28 cellular contexts compared by ENCODE assay signal in the genomic region with DNA sequence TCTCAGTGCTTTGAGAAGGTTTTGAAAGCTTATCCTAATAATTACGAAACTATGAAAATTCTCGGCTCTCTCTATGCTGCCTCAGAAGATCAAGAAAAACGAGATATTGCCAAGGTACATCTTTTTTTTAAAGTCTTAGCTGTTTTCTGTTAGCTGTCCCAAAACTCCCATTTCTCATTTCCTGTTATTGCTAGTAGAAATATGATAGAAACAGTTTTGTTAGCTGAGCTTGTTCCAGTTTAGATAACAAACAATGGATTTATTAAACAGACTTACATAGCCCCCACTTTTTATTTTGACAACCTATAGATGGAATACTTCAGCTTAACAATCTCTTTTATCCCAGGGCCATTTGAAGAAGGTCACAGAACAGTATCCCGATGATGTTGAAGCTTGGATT. TPM values are rescaled to one million over a fixed set of nuclear protein-coding genes. Genes with fewer than 3 reads are reported as not detected.
DNase-seq lines count a peak whose midpoint lies in the region; ATAC-seq, FAIRE-seq and TF ChIP-seq lines count a peak whose summit lies in the region.
"Had no signal": no experiment of that assay in that cellular context is flagged by ENCODE, and none has a peak within 500 bp of the region (broad histone marks: within the 10 kb centered on the region; RNA-seq: fewer than 3 reads in every experiment).

No MANE protein-coding gene starts in this region.

- CTCF ChIA-PET in activated B cell treated with CpG ODN at 0.5 μM for 24 hours (lab: Charles Lee), result interaction anchor here (1.2 kb wide), 2 partner anchors 29 to 115 kb away, joined by 3 to 8 read pairs; no protein-coding TSS in a partner anchor

- H3K36me3 Mint-ChIP-seq in activated naive CD4-positive, alpha-beta T cell treated with anti-CD3 and anti-CD28 coated beads, Interleukin-2, amount 50 U/mL, for 24 hours, result peaks cover 26% of the 10 kb centered on the region
- H3K36me3 Mint-ChIP-seq in activated B cell treated with CpG ODN at 0.5 μM for 24 hours (ENCODE audit: low read depth) (peaks cover 31% of the 10 kb centered on the region), memory B cell (peaks cover 31% of the 10 kb centered on the region)

- POLR2A ChIA-PET in activated B cell treated with CpG ODN at 0.5 μM for 24 hours (lab: Charles Lee), result interaction anchor here (0.8 to 3.7 kb wide), 4 partner anchors 13 to 94 kb away, joined by 3 to 23 read pairs (median 3); partner anchors contain the start of genes CTR9, EIF4G2 and ZBED5

- no peak for DNase-seq in activated naive CD4-positive, alpha-beta T cell treated with Interleukin-2 at 50 U/mL for 16 hours
- DNase-seq in GM18507 (ENCODE audit: extremely low spot score, insufficient read length, low read depth) (no peak), activated B cell treated with CpG ODN at 0.5 μM for 24 hours (no peak), memory B cell (ENCODE audit: low spot score in 2 of 2) (no peak), T-helper 2 cell (no peak), NCI-H774 (lab: John Stamatoyannopoulos, UW) (no peak)
- no peak for DNase-seq in activated CD4-positive, alpha-beta T cell treated with anti-CD3 and anti-CD28 coated beads for 1 hour
- DNase-seq: 8988T; CD4-positive, alpha-beta T cell; COR-L47; DMS 273 treated with DMSO at 0.1 percent for 48 hours; DMS79; EL; GDM1; IMR-90; NCI-H1048; NCI-H1417 treated with DMSO at 0.1 percent for 48 hours; NCI-H187; NCI-H2171 treated with DMSO at 0.1 percent for 48 hours; NCI-H345; NCI-H510A treated with DMSO at 0.1 percent for 48 hours; NCI-H748 treated with DMSO at 0.1 percent for 48 hours; PC-9; Right ventricle myocardium superior; RPMI8226 had no signal

- H3K27me3 Mint-ChIP-seq in activated naive CD4-positive, alpha-beta T cell treated with anti-CD3 and anti-CD28 coated beads, Interleukin-2, amount 50 U/mL, for 24 hours, result no peaks in the 10 kb centered on the region
- H3K27me3 Mint-ChIP-seq in activated B cell treated with CpG ODN at 0.5 μM for 24 hours, result no peaks in the 10 kb centered on the region
- H3K27me3 Mint-ChIP-seq in memory B cell, result no peaks in the 10 kb centered on the region
- H3K27me3 Mint-ChIP-seq: CD4-positive, alpha-beta T cell had no signal

- peak; percentile 15 for FAIRE-seq in GM18507 (lab: Jason Lieb, UNC)
- FAIRE-seq: GM12878, H54 had no signal

- H3K4me1 Mint-ChIP-seq in activated naive CD4-positive, alpha-beta T cell treated with anti-CD3 and anti-CD28 coated beads, Interleukin-2, amount 50 U/mL, for 24 hours, result peaks cover 5% of the 10 kb centered on the region
- H3K4me1 Mint-ChIP-seq in activated B cell treated with CpG ODN at 0.5 μM for 24 hours (peaks cover 29% of the 10 kb centered on the region), memory B cell (peaks cover 6% of the 10 kb centered on the region)

- no peak overlapping the region for H3K4me3 Mint-ChIP-seq in activated naive CD4-positive, alpha-beta T cell treated with anti-CD3 and anti-CD28 coated beads, Interleukin-2, amount 50 U/mL, for 24 hours
- no peak overlapping the region for H3K4me3 Mint-ChIP-seq in activated B cell treated with CpG ODN at 0.5 μM for 24 hours
- no peak overlapping the region for H3K4me3 Mint-ChIP-seq in memory B cell
- H3K4me3 Mint-ChIP-seq: CD4-positive, alpha-beta T cell had no signal

- TF ChIP-seq CTCF in activated B cell treated with CpG ODN at 0.5 μM for 24 hours (IDR thresholded peaks at IDR 0.05), result no peak

- ATAC-seq in activated B cell treated with CpG ODN at 0.5 μM for 24 hours (ENCODE audit: low read depth) (no peak), memory B cell (ENCODE audit: low read depth) (no peak)

- H3K9me3 Mint-ChIP-seq in activated naive CD4-positive, alpha-beta T cell treated with anti-CD3 and anti-CD28 coated beads, Interleukin-2, amount 50 U/mL, for 24 hours, result no peaks in the 10 kb centered on the region
- H3K9me3 Mint-ChIP-seq in activated B cell treated with CpG ODN at 0.5 μM for 24 hours, result no peaks in the 10 kb centered on the region
- H3K9me3 Mint-ChIP-seq in memory B cell, result no peaks in the 10 kb centered on the region
- H3K9me3 Mint-ChIP-seq: CD4-positive, alpha-beta T cell had no signal

- intact Hi-C loops in activated B cell treated with CpG ODN at 0.5 μM for 24 hours (cut with micrococcal nuclease), result loop anchor here (5.0 kb wide), 1 partner anchor 1301 kb away; the partner anchor contains the start of gene ZNF143

- peak overlapping the region; percentile 30 for H3K27ac Mint-ChIP-seq in activated naive CD4-positive, alpha-beta T cell treated with anti-CD3 and anti-CD28 coated beads, Interleukin-2, amount 50 U/mL, for 24 hours
- H3K27ac Mint-ChIP-seq in activated B cell treated with CpG ODN at 0.5 μM for 24 hours, result peak overlapping the region; percentile 30
- peak overlapping the region; percentile 58 for H3K27ac Mint-ChIP-seq in memory B cell
- H3K27ac Mint-ChIP-seq: CD4-positive, alpha-beta T cell had no signal

RNA-seq across cellular contexts. Expression of gene CTR9, which starts 12.7 kb away (rescaled TPM):
- total RNA-seq in activated B cell treated with CpG ODN at 0.5 μM for 24 hours, result 50.6 and 52.8 TPM in 2 replicates

RNA-seq across cellular contexts. Expression of gene EIF4G2, which starts 45.0 kb away (rescaled TPM):
- 675 and 769 TPM in 2 replicates for total RNA-seq in activated B cell treated with CpG ODN at 0.5 μM for 24 hours
